Comparison of ENCODE assay signal across 9 cellular contexts in the genomic region with DNA sequence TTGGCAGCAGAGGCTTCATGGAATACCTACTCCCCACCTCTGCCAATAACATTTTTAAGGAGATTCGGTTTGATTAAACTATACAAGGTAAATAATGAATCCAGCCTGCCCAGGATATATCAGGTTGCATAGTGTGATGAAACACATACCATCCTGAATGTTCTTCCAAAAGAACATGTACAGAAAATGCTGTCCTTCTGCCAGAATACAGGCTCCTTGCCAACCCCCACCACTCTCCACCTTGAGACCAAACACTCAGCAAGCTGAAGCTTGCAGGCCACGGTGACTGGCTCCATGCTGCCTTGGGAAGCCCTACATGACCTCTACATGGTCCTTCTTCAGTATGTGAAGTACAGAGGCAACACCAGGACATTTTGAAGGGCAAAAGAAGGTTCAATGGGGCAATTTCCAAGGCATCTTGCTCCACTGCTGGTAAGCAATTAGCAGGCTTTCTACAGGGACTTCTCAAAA.
DNase-seq lines count a peak whose midpoint lies in the region; ATAC-seq and TF ChIP-seq lines count a peak whose summit lies in the region.
"Had no signal": no experiment of that assay in that cellular context is flagged by ENCODE, and none has a peak within 500 bp of the region (broad histone marks: within the 10 kb centered on the region; RNA-seq: fewer than 3 reads in every experiment).

No MANE protein-coding gene starts in this region.

- CTCF ChIA-PET in MCF 10A (lab: Yijun Ruan, JAX): interaction anchor here (0.7 to 1.7 kb wide), 6 partner anchors 63 to 403 kb away, joined by 3 to 8 read pairs (median 4); no protein-coding TSS in a partner anchor

- no peak for TF ChIP-seq CTCF in C4-2B (conservative IDR thresholded peaks at IDR 0.05)
- TF ChIP-seq CTCF in MCF 10A (IDR thresholded peaks at IDR 0.05; ENCODE audit: unreplicated experiment): no peak

- POLR2A ChIA-PET in MCF 10A (lab: Yijun Ruan, JAX): interaction anchor here (0.9 to 12.9 kb wide), 25 partner anchors 9 to 261 kb away, joined by 3 to 341 read pairs (median 5); no protein-coding TSS in a partner anchor

- no peaks in the 10 kb centered on the region for H3K79me1 ChIP-seq in mesenchymal stem cell (replicated peaks; ENCODE audit: low read length, poor library complexity, severe bottlenecking)

- no peak overlapping the region for H3K4me2 ChIP-seq in mesenchymal stem cell (ENCODE audit: low read length, poor library complexity, severe bottlenecking)

- no peak for ATAC-seq in GM21619 (IDR thresholded peaks at IDR 0.05; ENCODE audit: unreplicated experiment)

- peak overlapping the region; percentile 93 for H3K27ac Mint-ChIP-seq in MCF 10A (ENCODE audit: low read depth, unreplicated experiment)

- H3K4ac ChIP-seq in mesenchymal stem cell (ENCODE audit: low read depth in 1 of 2, low read length in 2 of 2): peak overlapping the region; percentile 13 to 73

- H3K4me3 Mint-ChIP-seq in MCF 10A (ENCODE audit: unreplicated experiment): no peak overlapping the region

- peaks cover 82% of the 10 kb centered on the region for H3K4me1 Mint-ChIP-seq in MCF 10A (ENCODE audit: insufficient read depth, unreplicated experiment)

- no TSS peak for BruUV-seq in MCF 10A (replicated peaks; lab: Mats Ljungman, UMichigan)

- H2BK5ac ChIP-seq in mesenchymal stem cell (ENCODE audit: low read depth, low read length, poor library complexity, severe bottlenecking): no peak overlapping the region

- H3K23ac ChIP-seq in mesenchymal stem cell (ENCODE audit: low read length in 2 of 2): no peak overlapping the region

- H4K91ac ChIP-seq in mesenchymal stem cell (ENCODE audit: low read length): no peak overlapping the region

- H3K36me3 Mint-ChIP-seq in MCF 10A (ENCODE audit: insufficient read depth, unreplicated experiment): peaks cover 5% of the 10 kb centered on the region

- DNase-seq in NCI-H2107 (lab: John Stamatoyannopoulos, UW) (peak; percentile 12), MCF 10A (ENCODE audit: unreplicated experiment) (peak; percentile 97), mesenchymal stem cell (no peak), head of caudate nucleus (no peak)
- DNase-seq in activated naive CD4-positive, alpha-beta T cell treated with anti-CD3 and anti-CD28 coated beads, Interleukin-2, amount 50 U/mL, for 16 hours: no peak
- DNase-seq in activated CD4-positive, alpha-beta T cell treated with anti-CD3 and anti-CD28 coated beads, Interleukin-2, amount 50 U/mL, for 4 hours: no peak
- DNase-seq: stimulated activated CD4-positive, alpha-beta T cell treated with anti-CD3 and anti-CD28 coated beads, Interleukin-2, amount 100 ng/mL, for 48 hours had no signal

- H3K18ac ChIP-seq in mesenchymal stem cell (ENCODE audit: low read depth in 1 of 2, low read length in 2 of 2): peak overlapping the region in 1 of 2 experiments; percentile 31

- H2AFZ ChIP-seq in mesenchymal stem cell (ENCODE audit: low read depth, low read length): no peak overlapping the region

- no peak overlapping the region for H2AK5ac ChIP-seq in mesenchymal stem cell (ENCODE audit: low read length, severe bottlenecking)

- no peaks in the 10 kb centered on the region for H3K9me3 ChIP-seq in mesenchymal stem cell (ENCODE audit: control insufficient read depth, low read length)

- H2BK120ac ChIP-seq in mesenchymal stem cell (ENCODE audit: low read depth, low read length): no peak overlapping the region

- no peak overlapping the region for H2BK15ac ChIP-seq in mesenchymal stem cell (ENCODE audit: low read depth, poor library complexity, severe bottlenecking)

- H3K9ac ChIP-seq in mesenchymal stem cell (ENCODE audit: low read length): no peak overlapping the region

- H3K27me3 Mint-ChIP-seq in MCF 10A (ENCODE audit: insufficient read depth, unreplicated experiment): no peaks in the 10 kb centered on the region

- H3K4me1 ChIP-seq in mesenchymal stem cell (ENCODE audit: control insufficient read depth, insufficient read depth, low read depth, low read length): peaks cover 15% of the 10 kb centered on the region

- H3K36me3 ChIP-seq in mesenchymal stem cell (ENCODE audit: control insufficient read depth in 1 of 2, insufficient read depth in 2 of 2, low read depth in 1 of 2, low read length in 2 of 2): no peaks in the 10 kb centered on the region

- 95% methylated on average over 2 of the region's 2 CpGs for WGBS in mesenchymal stem cell

- no peaks in the 10 kb centered on the region for H3K9me3 Mint-ChIP-seq in MCF 10A (ENCODE audit: unreplicated experiment)

- H4K8ac ChIP-seq in mesenchymal stem cell (ENCODE audit: low read length): peak overlapping the region; percentile 45

- H2BK12ac ChIP-seq in mesenchymal stem cell (ENCODE audit: low read length in 2 of 2): peak overlapping the region; percentile 6 to 75

- H3K27ac ChIP-seq in C4-2B: peak overlapping the region; percentile 91
- no peak overlapping the region for H3K27ac ChIP-seq in mesenchymal stem cell (ENCODE audit: low read length, poor library complexity, severe bottlenecking)

- no peak overlapping the region for H3K14ac ChIP-seq in mesenchymal stem cell (ENCODE audit: low read length in 2 of 2)

- intact Hi-C loops in MCF 10A (cut with micrococcal nuclease): loop anchor here (2.0 to 5.0 kb wide), 3 partner anchors 51 to 404 kb away; no protein-coding TSS in a partner anchor
- intact Hi-C loops in head of caudate nucleus (cut with DNase I): no loop called here

- H3K27me3 ChIP-seq in mesenchymal stem cell (ENCODE audit: control insufficient read depth in 1 of 2, insufficient read depth in 1 of 2, low read length in 2 of 2): no peaks in the 10 kb centered on the region

- H3K4me3 ChIP-seq in mesenchymal stem cell (ENCODE audit: insufficient read depth in 1 of 2, low read depth in 1 of 2, low read length in 2 of 2): no peak overlapping the region

Comparison
In these comparisons a context has a peak if more than half of its experiments do, and no peak if none do; other contexts are left out.
1. DNase-seq: peak in NCI-H2107 (single experiment) and MCF 10A (single experiment); none in mesenchymal stem cell (single experiment), activated naive CD4-positive, alpha-beta T cell treated with anti-CD3 and anti-CD28 coated beads, Interleukin-2, amount 50 U/mL, for 16 hours (single experiment), activated CD4-positive, alpha-beta T cell treated with anti-CD3 and anti-CD28 coated beads, Interleukin-2, amount 50 U/mL, for 4 hours (0 of 2) and head of caudate nucleus (0 of 42).